ENCODE assay signal across 24 cellular contexts in the genomic region with DNA sequence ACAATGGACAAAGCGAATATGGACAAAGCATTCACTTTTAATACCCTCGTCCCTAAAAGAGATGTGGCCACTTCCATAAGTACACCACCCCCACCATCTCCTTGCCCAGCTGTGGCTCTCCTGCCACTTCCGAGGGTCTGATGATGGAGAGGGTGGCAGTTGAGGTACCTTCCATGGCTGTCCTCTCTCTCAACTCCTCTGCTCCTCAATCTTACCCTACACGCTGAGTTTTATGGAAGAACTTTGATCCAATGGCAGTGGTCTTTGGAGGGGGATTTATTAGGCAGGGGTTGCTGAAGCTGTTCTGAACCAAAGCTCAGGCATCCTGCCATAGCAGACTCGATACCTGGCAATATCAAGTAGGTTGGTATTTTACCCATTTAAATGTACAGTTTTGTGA.
"Had no signal": no experiment of that assay in that cellular context is flagged by ENCODE, and none has a peak within 500 bp of the region (broad histone marks: within the 10 kb centered on the region; RNA-seq: fewer than 3 reads in every experiment).

No MANE protein-coding gene starts in this region.

- ATAC-seq: natural killer cell; psoas muscle; right cardiac atrium; right lobe of liver; stimulated activated effector memory CD8-positive, alpha-beta T cell treated with anti-CD3 and anti-CD28 coated beads, Interleukin-12 subunit alpha, Interleukin-12 subunit beta, amount 100 ng/mL, for 72 hours; stimulated activated naive B cell treated with anti-CD40 and anti-IgM and Interleukin-4, amounts not matched to agents 10 μg/mL and 1 μg/mL and 100 μg/mL, for 72 hours; upper lobe of right lung had no signal

- H3K9ac ChIP-seq: neural progenitor cell, parathyroid adenoma had no signal

- H2AFZ ChIP-seq: neural progenitor cell, parathyroid adenoma had no signal

- H3K36me3 ChIP-seq: neural progenitor cell, ovary, right lobe of liver, sigmoid colon, stomach, thoracic aorta, thyroid gland, tibial nerve, upper lobe of right lung, uterus had no signal

- H3K27me3 ChIP-seq: neural progenitor cell, ovary, right lobe of liver, sigmoid colon, thyroid gland, tibial nerve, upper lobe of right lung, uterus had no signal

- DNase-seq: natural killer cell; occipital lobe; ovary; posterior cingulate gyrus; psoas muscle; right cardiac atrium; right lobe of liver; sigmoid colon; small intestine; stimulated activated CD4-positive, alpha-beta T cell treated with anti-CD3 and anti-CD28 coated beads, Interleukin-15, amount 100 ng/mL, for 24 hours; stimulated activated CD4-positive, alpha-beta T cell treated with anti-CD3 and anti-CD28 coated beads, Interleukin-2, amount 100 ng/mL, for 24 hours; stimulated activated CD4-positive, alpha-beta T cell treated with anti-CD3 and anti-CD28 coated beads, Interleukin-2, amount 100 ng/mL, for 48 hours; stimulated activated CD4-positive, alpha-beta T cell treated with anti-CD3 and anti-CD28 coated beads, Interleukin-4, amount 100 ng/mL, for 24 hours; stimulated activated naive B cell treated with anti-CD40 and anti-IgM and Interleukin-4, amounts not matched to agents 10 μg/mL and 1 μg/mL and 100 μg/mL, for 72 hours; stimulated activated naive CD4-positive, alpha-beta T cell treated with Interleukin-2 at 50 U/mL for 16 hours; stomach; thyroid gland; upper lobe of right lung; uterus had no signal

- H3K27ac ChIP-seq: neural progenitor cell, ovary, parathyroid adenoma, psoas muscle, right lobe of liver, sigmoid colon, stomach, thoracic aorta, thyroid gland, tibial nerve, upper lobe of right lung, uterus had no signal

- H3K4me1 ChIP-seq: neural progenitor cell, parathyroid adenoma, psoas muscle, right lobe of liver, stomach, tibial nerve, upper lobe of right lung, uterus had no signal

- H3K4me2 ChIP-seq: neural progenitor cell had no signal

- H3K4me3 ChIP-seq: neural progenitor cell, ovary, psoas muscle, right lobe of liver, sigmoid colon, stomach, thoracic aorta, thyroid gland, tibial nerve, upper lobe of right lung, uterus had no signal

- H3K9me3 ChIP-seq: ovary, psoas muscle, right lobe of liver, sigmoid colon, thoracic aorta, thyroid gland, tibial nerve, upper lobe of right lung, uterus had no signal

- H3K79me2 ChIP-seq: parathyroid adenoma had no signal
